In the genomic region with DNA sequence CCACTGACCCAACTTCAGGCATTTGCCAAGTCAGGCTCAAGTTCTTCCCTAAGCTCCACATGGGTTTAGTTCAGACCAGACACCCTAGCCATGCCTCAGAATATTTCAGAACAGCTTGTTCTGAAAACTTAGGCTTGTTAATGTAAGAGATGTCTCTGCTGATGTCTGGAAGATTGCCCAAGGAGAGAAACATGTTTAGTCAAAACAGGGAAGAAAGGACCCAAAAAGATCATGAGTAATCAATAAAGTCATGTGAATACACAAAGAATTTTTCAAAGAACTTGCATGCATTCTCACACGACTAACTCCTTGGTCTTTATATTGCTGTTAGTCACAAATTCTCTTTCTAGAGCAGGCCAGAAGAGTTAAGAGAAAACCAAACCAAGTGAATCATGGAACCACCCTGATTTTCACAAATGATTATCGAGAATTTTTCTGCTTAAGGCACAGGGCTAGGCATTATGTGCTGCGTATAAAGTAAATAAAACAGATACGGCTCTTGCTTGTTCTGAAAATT, we compare ENCODE assay signal across 23 cellular contexts.
A peak's percentile ranks its signal among the peaks of the same experiment; 100 is the strongest.
DNase-seq lines count a peak whose midpoint lies in the region; ATAC-seq, FAIRE-seq and TF ChIP-seq lines count a peak whose summit lies in the region.
"Had no signal": no experiment of that assay in that cellular context is flagged by ENCODE, and none has a peak within 500 bp of the region (broad histone marks: within the 10 kb centered on the region; RNA-seq: fewer than 3 reads in every experiment).

No MANE protein-coding gene starts in this region.

- H4K20me1 ChIP-seq in keratinocyte (ENCODE audit: control insufficient read depth, extremely low read depth, insufficient read depth, low read length) = no peaks in the 10 kb centered on the region
- H4K20me1 ChIP-seq: BLaER1 treated with 17β-estradiol and CSF1 and Interleukin-3, amounts not matched to agents 10 nM and 100 nM had no signal

- H3K9me3 Mint-ChIP-seq in activated T-cell treated with anti-CD3 and anti-CD28 coated beads, Interleukin-2, amount 50 U/mL, for 24 hours = peaks cover 2% of the 10 kb centered on the region
- H3K9me3 Mint-ChIP-seq: CD8-positive, alpha-beta memory T cell; GM23338 had no signal

- peaks cover 5% of the 10 kb centered on the region for H3K27me3 Mint-ChIP-seq in activated T-cell treated with anti-CD3 and anti-CD28 coated beads, Interleukin-2, amount 50 U/mL, for 24 hours
- H3K27me3 Mint-ChIP-seq: CD8-positive, alpha-beta memory T cell had no signal

- no peak overlapping the region for H3K4me2 ChIP-seq in keratinocyte (ENCODE audit: control insufficient read depth, extremely low read depth, insufficient read depth, low read depth, low read length)
- H3K4me2 ChIP-seq: BLaER1 treated with 17β-estradiol and CSF1 and Interleukin-3, amounts not matched to agents 10 nM and 100 nM; GM23338 had no signal

- peaks cover 23% of the 10 kb centered on the region for H3K4me1 Mint-ChIP-seq in activated T-cell treated with anti-CD3 and anti-CD28 coated beads, Interleukin-2, amount 50 U/mL, for 24 hours (ENCODE audit: low read depth)
- H3K4me1 Mint-ChIP-seq: GM23338 had no signal

- no peak overlapping the region for H3K4me3 ChIP-seq in bronchial epithelial cell (ENCODE audit: low read depth, low read length)
- no peak overlapping the region for H3K4me3 ChIP-seq in keratinocyte (ENCODE audit: control insufficient read depth in 2 of 3, extremely low read depth in 1 of 3, insufficient read depth in 2 of 3, low read depth in 1 of 3, low read length in 3 of 3)
- H3K4me3 ChIP-seq in psoas muscle = no peak overlapping the region
- H3K4me3 ChIP-seq: BLaER1 treated with 17β-estradiol and CSF1 and Interleukin-3, amounts not matched to agents 10 nM and 100 nM; GM12878; GM23338; K562 had no signal

- intact Hi-C loops in psoas muscle (cut with DNase I) = no loop called here

- TF ChIP-seq CTCF in bronchial epithelial cell (IDR thresholded peaks at IDR 0.05; ENCODE audit: insufficient read depth, low read length, severe bottlenecking) = no peak
- no peak for TF ChIP-seq CTCF in keratinocyte (optimal IDR thresholded peaks at IDR 0.05 in 1 of 3, IDR thresholded peaks at IDR 0.05 in 1 of 3, conservative IDR thresholded peaks at IDR 0.05 in 1 of 3; ENCODE audit: extremely low read depth in 1 of 3, insufficient read depth in 2 of 3, low read length in 3 of 3)
- no peak for TF ChIP-seq CTCF in psoas muscle (IDR thresholded peaks at IDR 0.05)

- no peaks in the 10 kb centered on the region for H3K9me1 ChIP-seq in keratinocyte (ENCODE audit: control insufficient read depth, extremely low read depth, insufficient read depth, low read length)

- dilution Hi-C loops in keratinocyte (cut with MboI; ENCODE audit: extremely low pct_ligation_motif_present, low sequenced_read_pairs) = no loop called here

- FAIRE-seq in GM19239 (lab: Jason Lieb, UNC) = peak; percentile 71
- FAIRE-seq in bronchial epithelial cell (lab: Jason Lieb, UNC) = no peak
- FAIRE-seq in keratinocyte (lab: Jason Lieb, UNC) = peak; percentile 23
- FAIRE-seq: D721Med, GM12878, GM18507, K562 had no signal

- no peaks in the 10 kb centered on the region for H3K36me3 ChIP-seq in bronchial epithelial cell (ENCODE audit: control insufficient read depth, insufficient read depth, low read length)
- no peaks in the 10 kb centered on the region for H3K36me3 ChIP-seq in keratinocyte (ENCODE audit: control insufficient read depth in 2 of 2, extremely low read depth in 1 of 2, insufficient read depth in 2 of 2, low read length in 2 of 2)
- no peaks in the 10 kb centered on the region for H3K36me3 ChIP-seq in psoas muscle (ENCODE audit: insufficient read depth in 1 of 2, low read depth in 1 of 2)
- H3K36me3 ChIP-seq: BLaER1 treated with 17β-estradiol and CSF1 and Interleukin-3, amounts not matched to agents 10 nM and 100 nM had no signal

- WGBS in psoas muscle, 3 donors = 96 to 98% (median 97%) methylated on average over 4 of the region's 4 CpGs

- H3K4me1 ChIP-seq in keratinocyte (ENCODE audit: control insufficient read depth, extremely low read depth, insufficient read depth, low read length) (peaks cover 3% of the 10 kb centered on the region), psoas muscle (peaks cover 10% of the 10 kb centered on the region)

- ATAC-seq in psoas muscle = no peak
- ATAC-seq: GM23338, K562 had no signal

- H3K36me3 Mint-ChIP-seq in activated T-cell treated with anti-CD3 and anti-CD28 coated beads, Interleukin-2, amount 50 U/mL, for 24 hours (ENCODE audit: low read depth) = no peaks in the 10 kb centered on the region
- H3K36me3 Mint-ChIP-seq: CD8-positive, alpha-beta memory T cell had no signal

- H2AFZ ChIP-seq in keratinocyte (ENCODE audit: control insufficient read depth, low read length) = no peak overlapping the region
- H2AFZ ChIP-seq: GM23338 had no signal

- no peak for DNase-seq in activated T-cell treated with anti-CD3 and anti-CD28 coated beads, Interleukin-2, amount 50 U/mL, for 24 hours
- no peak for DNase-seq in activated T-cell treated with anti-CD3 and anti-CD28 coated beads, Interleukin-2, amount 50 U/mL, for 48 hours
- DNase-seq in GM19239 (ENCODE audit: insufficient read length, low spot score) (no peak), bronchial epithelial cell (ENCODE audit: low read depth) (peak; percentile 40), keratinocyte (ENCODE audit: low read depth, low spot score) (no peak), psoas muscle (no peak), erythroblast (lab: John Stamatoyannopoulos, UW) (no peak), NCI-H1436 (lab: John Stamatoyannopoulos, UW) (no peak)
- DNase-seq: CD8-positive, alpha-beta memory T cell; DMS79 treated with DMSO at 0.1 percent for 48 hours; GDM1; NCI-H1417 treated with DMSO at 0.1 percent for 48 hours; NCI-H2029; NCI-H2171; NCI-H446; OCI-M1 had no signal

- no peak overlapping the region for H3K9ac ChIP-seq in keratinocyte (ENCODE audit: control insufficient read depth, extremely low read depth, insufficient read depth, low read length)
- H3K9ac ChIP-seq: BLaER1 treated with 17β-estradiol and CSF1 and Interleukin-3, amounts not matched to agents 10 nM and 100 nM had no signal

- peak overlapping the region; percentile 87 for H3K27ac Mint-ChIP-seq in activated T-cell treated with anti-CD3 and anti-CD28 coated beads, Interleukin-2, amount 50 U/mL, for 24 hours
- H3K27ac Mint-ChIP-seq: GM23338 had no signal

- H3K9me3 ChIP-seq in keratinocyte (ENCODE audit: control insufficient read depth, low read depth, low read length) (no peaks in the 10 kb centered on the region), psoas muscle (no peaks in the 10 kb centered on the region)

- H3K27ac ChIP-seq in keratinocyte (ENCODE audit: control insufficient read depth, insufficient read depth, low read length) (peak overlapping the region; percentile 8), psoas muscle (no peak overlapping the region)
- H3K27ac ChIP-seq: BLaER1 treated with 17β-estradiol and CSF1 and Interleukin-3, amounts not matched to agents 10 nM and 100 nM; RWPE1 had no signal

- TF ChIP-seq POLR2A in erythroblast (IDR thresholded peaks at IDR 0.05; ENCODE audit: low read length) = no peak

- no peaks in the 10 kb centered on the region for H3K27me3 ChIP-seq in bronchial epithelial cell (ENCODE audit: control insufficient read depth, insufficient read depth, low read length)
- H3K27me3 ChIP-seq in keratinocyte (ENCODE audit: control insufficient read depth, extremely low read depth, insufficient read depth, low read length) = no peaks in the 10 kb centered on the region
- no peaks in the 10 kb centered on the region for H3K27me3 ChIP-seq in psoas muscle (ENCODE audit: insufficient read depth in 3 of 3, low read length in 2 of 3)
- H3K27me3 ChIP-seq: BLaER1 treated with 17β-estradiol and CSF1 and Interleukin-3, amounts not matched to agents 10 nM and 100 nM had no signal

- H3K79me2 ChIP-seq in keratinocyte (ENCODE audit: control insufficient read depth, insufficient read depth, low read length) = no peaks in the 10 kb centered on the region

- no peak overlapping the region for H3K4me3 Mint-ChIP-seq in activated T-cell treated with anti-CD3 and anti-CD28 coated beads, Interleukin-2, amount 50 U/mL, for 24 hours
- H3K4me3 Mint-ChIP-seq: CD8-positive, alpha-beta memory T cell; GM23338 had no signal
